ENCODE assay signal across 8 cellular contexts in the genomic region with DNA sequence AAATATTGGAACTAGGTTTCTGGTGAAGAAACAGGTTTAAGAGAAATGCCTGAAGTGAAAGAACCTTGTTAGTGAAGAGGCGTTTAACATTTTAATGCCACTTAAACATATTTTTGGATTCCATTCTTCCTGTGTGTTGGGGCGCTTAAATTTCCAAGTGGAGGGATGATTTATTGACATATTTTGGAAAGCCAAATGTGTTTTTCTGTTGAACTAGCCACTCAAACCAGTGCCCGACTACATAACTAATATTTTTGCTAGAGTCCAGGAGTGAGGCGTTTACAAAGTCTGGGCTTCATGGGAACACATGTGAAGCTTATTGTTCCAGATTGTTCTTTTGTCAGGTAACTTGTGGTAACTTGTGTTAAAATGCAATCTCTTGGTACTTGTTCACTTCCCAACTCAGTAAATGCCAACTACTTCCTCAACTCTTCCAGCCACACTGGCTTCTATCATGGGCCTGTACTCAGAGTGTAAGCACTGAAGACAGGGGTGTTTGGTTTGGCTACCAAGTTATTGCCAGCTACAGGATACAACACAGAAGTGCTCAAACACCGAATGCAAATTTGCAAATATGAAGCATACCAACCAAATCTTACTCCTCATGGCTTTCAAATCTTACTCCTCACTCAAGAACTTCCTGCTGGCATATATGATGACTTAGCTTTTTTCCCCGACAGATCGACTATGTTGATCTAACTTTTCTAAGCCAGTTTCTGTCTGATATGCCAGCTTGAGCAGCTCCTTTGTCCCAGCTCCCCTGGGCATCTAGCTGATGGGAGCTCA. TPM values are rescaled to one million over a fixed set of nuclear protein-coding genes. Genes with fewer than 3 reads are reported as not detected.
DNase-seq lines count a peak whose midpoint lies in the region; ATAC-seq and TF ChIP-seq lines count a peak whose summit lies in the region.

No MANE protein-coding gene starts in this region.

- TF ChIP-seq CTCF in fibroblast of mammary gland (conservative IDR thresholded peaks at IDR 0.05; ENCODE audit: control insufficient read depth, insufficient read depth, low read depth, low read length), result no peak

- H3K27me3 ChIP-seq in HAP-1 (ENCODE audit: low read depth), result no peaks in the 10 kb centered on the region
- no peaks in the 10 kb centered on the region for H3K27me3 ChIP-seq in skeletal muscle satellite cell (ENCODE audit: control insufficient read depth, insufficient read depth, low read length)

- ATAC-seq in HG03097 (IDR thresholded peaks at IDR 0.05; ENCODE audit: low FRiP score, unreplicated experiment) (no peak), HG03521 (IDR thresholded peaks at IDR 0.05; ENCODE audit: unreplicated experiment) (no peak)

- H3K4me2 ChIP-seq in skeletal muscle satellite cell (ENCODE audit: low read length), result peak overlapping the region; percentile 74

- DNase-seq in HAP-1 (ENCODE audit: low spot score in 2 of 2) (peak in 1 of 2 experiments; percentile 18), SK-N-DZ (ENCODE audit: low spot score) (peak; percentile 28), fibroblast of mammary gland (ENCODE audit: low read depth) (no peak), iPS-NIHi7 (ENCODE audit: extremely low spot score) (no peak), GF-D8 (lab: John Stamatoyannopoulos, UW) (no peak)

- H3K9me3 ChIP-seq in HAP-1 (peaks cover 21% of the 10 kb centered on the region), skeletal muscle satellite cell (replicated peaks; ENCODE audit: low read length) (peaks cover 10% of the 10 kb centered on the region)

- peak overlapping the region; percentile 96 for H3K4me3 ChIP-seq in HAP-1
- peak overlapping the region; percentile 100 for H3K4me3 ChIP-seq in fibroblast of mammary gland (ENCODE audit: control insufficient read depth, low read depth, low read length)
- peak overlapping the region; percentile 81 for H3K4me3 ChIP-seq in skeletal muscle satellite cell (ENCODE audit: low read length)

- in situ Hi-C loops in HAP-1 (cut with MboI; ENCODE audit: low sequenced_read_pairs), result no loop called here

- peak overlapping the region; percentile 91 for H3K9ac ChIP-seq in skeletal muscle satellite cell (ENCODE audit: low read depth, low read length)

- H3K36me3 ChIP-seq in HAP-1 (replicated peaks) (peaks cover 75% of the 10 kb centered on the region), skeletal muscle satellite cell (ENCODE audit: insufficient read depth, low read length) (peaks cover 66% of the 10 kb centered on the region)

- H3K4me1 ChIP-seq in HAP-1 (peaks cover 46% of the 10 kb centered on the region), skeletal muscle satellite cell (ENCODE audit: control insufficient read depth, insufficient read depth, low read length) (peaks cover 42% of the 10 kb centered on the region)

RNA-seq across cellular contexts. Expression of a gene that starts 2.0 kb away (rescaled TPM):
- polyA plus RNA-seq in SK-N-DZ (2014; cell fraction: cytosol; rRNA removed), result 5.2 and 6.0 TPM in 2 replicates
- 5.4 and 7.8 TPM in 2 replicates for polyA plus RNA-seq in SK-N-DZ (2014; cell fraction: nucleus; rRNA removed)
- 34.5 and 35.2 TPM in 2 replicates for total RNA-seq in skeletal muscle satellite cell (2012; rRNA removed)
